11 cellular contexts compared by ENCODE assay signal in the genomic region with DNA sequence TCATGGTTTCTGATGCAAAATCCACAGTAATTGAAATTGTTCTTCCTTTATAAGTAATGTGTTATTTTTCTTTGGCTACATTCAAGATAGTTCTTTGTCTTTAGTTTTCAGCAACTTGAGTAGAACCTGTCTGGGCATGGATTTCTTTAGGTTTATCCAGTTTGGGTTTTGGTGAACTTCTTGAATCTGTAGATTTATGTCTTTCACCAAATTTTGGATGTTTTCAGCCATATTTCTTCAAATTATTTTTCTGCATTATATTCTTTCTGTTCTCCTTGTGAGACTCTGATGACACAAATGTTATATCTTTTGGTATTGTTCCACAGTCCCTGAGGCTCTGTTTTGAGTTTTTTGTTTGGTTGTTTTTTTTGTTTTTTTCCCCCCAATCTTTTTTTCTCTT.
"Had no signal": no experiment of that assay in that cellular context is flagged by ENCODE, and none has a peak within 500 bp of the region (broad histone marks: within the 10 kb centered on the region; RNA-seq: fewer than 3 reads in every experiment).

No MANE protein-coding gene starts in this region.

- H3K27ac ChIP-seq: adrenal gland, ascending aorta, body of pancreas, brain microvascular endothelial cell, breast epithelium, cardiac muscle cell had no signal

- H3K4me3 ChIP-seq: adrenal gland, ascending aorta, body of pancreas, breast epithelium, cardiac muscle cell had no signal

- ATAC-seq: activated naive CD4-positive, alpha-beta T cell treated with anti-CD3 and anti-CD28 coated beads, Interleukin-2, amount 50 U/mL, for 72 hours; activated naive CD8-positive, alpha-beta T cell treated with anti-CD3 and anti-CD28 coated beads, Interleukin-2, amount 50 U/mL, for 24 hours; activated T-cell treated with anti-CD3 and anti-CD28 coated beads, Interleukin-2, amount 50 U/mL, for 4 hours; activated T-cell treated with anti-CD3 and anti-CD28 coated beads, Interleukin-2, amount 50 U/mL, for 72 hours; activated T-helper 17 cell treated with anti-CD3 and anti-CD28 coated beads, Interleukin-2, amount 50 U/mL, for 72 hours; body of pancreas had no signal

- H3K4me1 ChIP-seq: adrenal gland, ascending aorta, body of pancreas, breast epithelium had no signal

- H3K36me3 ChIP-seq: adrenal gland, ascending aorta, brain microvascular endothelial cell, breast epithelium, cardiac muscle cell had no signal

- H3K9me3 ChIP-seq: body of pancreas had no signal
